In genomic region chr10:111158601-111159000, GRCh38 we compare ENCODE assay signal across 32 cellular contexts.
"Had no signal": no experiment of that assay in that cellular context is flagged by ENCODE, and none has a peak within 500 bp of the region (broad histone marks: within the 10 kb centered on the region; RNA-seq: fewer than 3 reads in every experiment).

No MANE protein-coding gene starts in this region.

- H3K36me3 Mint-ChIP-seq: activated CD4-positive, alpha-beta memory T cell treated with anti-CD3 and anti-CD28 coated beads for 36 hours; activated CD8-positive, alpha-beta memory T cell treated with anti-CD3 and anti-CD28 coated beads, Interleukin-2, amount 10 ng/mL, durations not matched to agents 7 days and 5 days; activated naive CD4-positive, alpha-beta T cell treated with anti-CD3 and anti-CD28 coated beads, Interleukin-2, amount 50 U/mL, for 24 hours; activated naive CD8-positive, alpha-beta T cell treated with anti-CD3 and anti-CD28 coated beads for 36 hours had no signal

- H3K27ac ChIP-seq: adrenal gland, body of pancreas, esophagus muscularis mucosa, gastroesophageal sphincter had no signal

- H3K4me1 Mint-ChIP-seq: activated CD4-positive, alpha-beta T cell treated with anti-CD3 and anti-CD28 coated beads for 36 hours; activated CD4-positive, alpha-beta T cell treated with anti-CD3 and anti-CD28 coated beads, Interleukin-2, amount 10 ng/mL, durations not matched to agents 24 days and 14 days; activated CD8-positive, alpha-beta memory T cell treated with anti-CD3 and anti-CD28 coated beads, Interleukin-2, amount 10 ng/mL, durations not matched to agents 7 days and 5 days; activated naive CD4-positive, alpha-beta T cell treated with anti-CD3 and anti-CD28 coated beads, Interleukin-2, amount 50 U/mL, for 24 hours; activated naive CD8-positive, alpha-beta T cell treated with anti-CD3 and anti-CD28 coated beads for 36 hours; activated naive CD8-positive, alpha-beta T cell treated with anti-CD3 and anti-CD28 coated beads, Interleukin-2, amount 50 U/mL, for 24 hours had no signal

- ATAC-seq: activated CD4-positive, alpha-beta T cell treated with anti-CD3 and anti-CD28 coated beads for 36 hours; activated CD8-positive, alpha-beta memory T cell treated with anti-CD3 and anti-CD28 coated beads, Interleukin-2, amount 10 ng/mL, durations not matched to agents 7 days and 5 days; activated CD8-positive, alpha-beta T cell treated with anti-CD3 and anti-CD28 coated beads, Interleukin-2, amount 10 ng/mL, durations not matched to agents 7 days and 5 days; activated naive CD8-positive, alpha-beta T cell treated with anti-CD3 and anti-CD28 coated beads, Interleukin-2, amount 50 U/mL, for 24 hours; body of pancreas; effector memory CD8-positive, alpha-beta T cell; gastroesophageal sphincter had no signal

- H3K36me3 ChIP-seq: adrenal gland, esophagus muscularis mucosa, gastroesophageal sphincter had no signal

- H3K4me3 Mint-ChIP-seq: activated CD4-positive, alpha-beta memory T cell treated with anti-CD3 and anti-CD28 coated beads for 36 hours; activated CD4-positive, alpha-beta T cell treated with anti-CD3 and anti-CD28 coated beads for 36 hours; activated CD4-positive, alpha-beta T cell treated with anti-CD3 and anti-CD28 coated beads, Interleukin-2, amount 10 ng/mL, durations not matched to agents 24 days and 14 days; activated CD8-positive, alpha-beta memory T cell treated with anti-CD3 and anti-CD28 coated beads, Interleukin-2, amount 10 ng/mL, durations not matched to agents 7 days and 5 days; activated CD8-positive, alpha-beta T cell treated with anti-CD3 and anti-CD28 coated beads, Interleukin-2, amount 10 ng/mL, durations not matched to agents 7 days and 5 days; activated naive CD4-positive, alpha-beta T cell treated with anti-CD3 and anti-CD28 coated beads for 36 hours; activated naive CD4-positive, alpha-beta T cell treated with anti-CD3 and anti-CD28 coated beads, Interleukin-2, amount 50 U/mL, for 24 hours; activated naive CD8-positive, alpha-beta T cell treated with anti-CD3 and anti-CD28 coated beads for 36 hours; activated naive CD8-positive, alpha-beta T cell treated with anti-CD3 and anti-CD28 coated beads, Interleukin-2, amount 50 U/mL, for 24 hours; activated T-helper 1 cell treated with anti-CD3 and anti-CD28 coated beads, Interleukin-12 subunit alpha, Interleukin-12 subunit beta, Interleukin-2, Interleukin-4 antibody, amounts not matched to agents 30 ng/mL and 10 ng/mL and 1 ng/mL, durations not matched to agents 14 hours and 24 hours and 36 hours; effector memory CD8-positive, alpha-beta T cell had no signal

- H3K4me1 ChIP-seq: adrenal gland, body of pancreas, esophagus muscularis mucosa, gastroesophageal sphincter had no signal

- H3K27me3 ChIP-seq: body of pancreas had no signal

- DNase-seq: activated CD4-positive, alpha-beta memory T cell treated with anti-CD3 and anti-CD28 coated beads for 36 hours; activated CD4-positive, alpha-beta T cell treated with anti-CD3 and anti-CD28 coated beads for 36 hours; activated CD4-positive, alpha-beta T cell treated with anti-CD3 and anti-CD28 coated beads, Interleukin-2, amount 10 ng/mL, durations not matched to agents 24 days and 14 days; activated CD4-positive, CD25-positive, alpha-beta regulatory T cell; activated CD4-positive, CD25-positive, alpha-beta regulatory T cell treated with anti-CD3 and anti-CD28 coated beads, Interleukin-2, amount 50 U/mL, for 72 hours; activated CD8-positive, alpha-beta memory T cell treated with anti-CD3 and anti-CD28 coated beads, Interleukin-2, amount 10 ng/mL, durations not matched to agents 7 days and 5 days; activated CD8-positive, alpha-beta memory T cell treated with anti-CD3 and anti-CD28 coated beads, Interleukin-2, amount 50 U/mL, for 4 hours; activated CD8-positive, alpha-beta T cell treated with anti-CD3 and anti-CD28 coated beads, Interleukin-2, amount 10 ng/mL, durations not matched to agents 7 days and 5 days; activated effector memory CD4-positive, alpha-beta T cell treated with anti-CD3 and anti-CD28 coated beads, Interleukin-2, amount 50 U/mL, for 16 hours; activated naive CD4-positive, alpha-beta T cell treated with anti-CD3 and anti-CD28 coated beads for 36 hours; activated naive CD8-positive, alpha-beta T cell treated with anti-CD3 and anti-CD28 coated beads for 36 hours; activated naive CD8-positive, alpha-beta T cell treated with anti-CD3 and anti-CD28 coated beads, Interleukin-2, amount 50 U/mL, for 24 hours; activated T-cell treated with anti-CD3 and anti-CD28 coated beads, Interleukin-2, amount 50 U/mL, for 1 hour; activated T-cell treated with anti-CD3 and anti-CD28 coated beads, Interleukin-2, amount 50 U/mL, for 48 hours; adrenal gland; amygdala; aorta; body of pancreas; caudate nucleus; cortex of kidney; dermis blood vessel endothelial cell; effector CD4-positive, alpha-beta T cell; effector memory CD8-positive, alpha-beta T cell; erythroblast; foreskin melanocyte; head of caudate nucleus; T-helper 2 cell had no signal

- H3K9me3 ChIP-seq: adrenal gland, body of pancreas, esophagus muscularis mucosa, gastroesophageal sphincter had no signal

- H3K4me3 ChIP-seq: adrenal gland, body of pancreas, esophagus muscularis mucosa, gastroesophageal sphincter had no signal

- H3K9me3 Mint-ChIP-seq: activated CD4-positive, alpha-beta memory T cell treated with anti-CD3 and anti-CD28 coated beads for 36 hours; activated CD4-positive, alpha-beta T cell treated with anti-CD3 and anti-CD28 coated beads, Interleukin-2, amount 10 ng/mL, durations not matched to agents 24 days and 14 days; activated naive CD4-positive, alpha-beta T cell treated with anti-CD3 and anti-CD28 coated beads for 36 hours; activated naive CD4-positive, alpha-beta T cell treated with anti-CD3 and anti-CD28 coated beads, Interleukin-2, amount 50 U/mL, for 24 hours; activated naive CD8-positive, alpha-beta T cell treated with anti-CD3 and anti-CD28 coated beads for 36 hours; activated naive CD8-positive, alpha-beta T cell treated with anti-CD3 and anti-CD28 coated beads, Interleukin-2, amount 50 U/mL, for 24 hours; activated T-helper 1 cell treated with anti-CD3 and anti-CD28 coated beads, Interleukin-12 subunit alpha, Interleukin-12 subunit beta, Interleukin-2, Interleukin-4 antibody, amounts not matched to agents 30 ng/mL and 10 ng/mL and 1 ng/mL, durations not matched to agents 14 hours and 24 hours and 36 hours; activated T-helper 2 cell treated with anti-CD3 and anti-CD28 coated beads, Interferon-gamma antibody, Interleukin-2, Interleukin-4, amounts not matched to agents 10 μg/mL and 5 μg/mL and 100 μg/mL, durations not matched to agents 14 hours and 24 hours and 36 hours had no signal

- H3K27ac Mint-ChIP-seq: activated CD4-positive, alpha-beta memory T cell treated with anti-CD3 and anti-CD28 coated beads for 36 hours; activated CD4-positive, alpha-beta T cell treated with anti-CD3 and anti-CD28 coated beads for 36 hours; activated CD4-positive, alpha-beta T cell treated with anti-CD3 and anti-CD28 coated beads, Interleukin-2, amount 10 ng/mL, durations not matched to agents 24 days and 14 days; activated CD8-positive, alpha-beta memory T cell treated with anti-CD3 and anti-CD28 coated beads, Interleukin-2, amount 10 ng/mL, durations not matched to agents 7 days and 5 days; activated CD8-positive, alpha-beta T cell treated with anti-CD3 and anti-CD28 coated beads, Interleukin-2, amount 10 ng/mL, durations not matched to agents 7 days and 5 days; activated naive CD4-positive, alpha-beta T cell treated with anti-CD3 and anti-CD28 coated beads for 36 hours; activated naive CD4-positive, alpha-beta T cell treated with anti-CD3 and anti-CD28 coated beads, Interleukin-2, amount 50 U/mL, for 24 hours; activated naive CD8-positive, alpha-beta T cell treated with anti-CD3 and anti-CD28 coated beads for 36 hours; activated naive CD8-positive, alpha-beta T cell treated with anti-CD3 and anti-CD28 coated beads, Interleukin-2, amount 50 U/mL, for 24 hours; activated T-helper 1 cell treated with anti-CD3 and anti-CD28 coated beads, Interleukin-12 subunit alpha, Interleukin-12 subunit beta, Interleukin-2, Interleukin-4 antibody, amounts not matched to agents 30 ng/mL and 10 ng/mL and 1 ng/mL, durations not matched to agents 14 hours and 24 hours and 36 hours; activated T-helper 2 cell treated with anti-CD3 and anti-CD28 coated beads, Interferon-gamma antibody, Interleukin-2, Interleukin-4, amounts not matched to agents 10 μg/mL and 5 μg/mL and 100 μg/mL, durations not matched to agents 14 hours and 24 hours and 36 hours; effector memory CD8-positive, alpha-beta T cell had no signal
